Comparison of ENCODE assay signal across 2 cellular contexts in genomic region chr1:206987873-206988272, GRCh38.
TF ChIP-seq lines count a peak whose summit lies in the region.

No MANE protein-coding gene starts in this region.

TF ChIP-seq in IMR-90, 13 proteins besides CTCF, POLR2A, EP300 and RAD21:
- TF ChIP-seq BHLHE40 (IDR thresholded peaks at IDR 0.05; ENCODE audit: low read depth, low read length) = no peak
- no peak for TF ChIP-seq ELK1 (IDR thresholded peaks at IDR 0.05; ENCODE audit: borderline replicate concordance, low read depth, low read length)
- TF ChIP-seq RCOR1 (IDR thresholded peaks at IDR 0.05; ENCODE audit: insufficient replicate concordance, low read length) = no peak
- no peak for TF ChIP-seq NFE2L2 (IDR thresholded peaks at IDR 0.05; ENCODE audit: low read depth, low read length)
- TF ChIP-seq CHD1 (IDR thresholded peaks at IDR 0.05; ENCODE audit: low read depth, low read length) = no peak
- no peak for TF ChIP-seq USF2 (IDR thresholded peaks at IDR 0.05; ENCODE audit: low read depth, low read length)
- no peak for TF ChIP-seq MAZ (IDR thresholded peaks at IDR 0.05; ENCODE audit: borderline replicate concordance, low read depth, low read length)
- TF ChIP-seq FOS (IDR thresholded peaks at IDR 0.05; ENCODE audit: low read depth, low read length) = no peak
TF ChIP-seq in IMR-90: peak in this region for 0.

TF ChIP-seq in K562, 482 proteins besides CTCF, POLR2A, EP300 and RAD21:
- TF ChIP-seq ILF3 (IDR thresholded peaks at IDR 0.05; ENCODE audit: borderline replicate concordance) = no peak
- no peak for TF ChIP-seq CHD4 (IDR thresholded peaks at IDR 0.05; ENCODE audit: insufficient read depth, insufficient replicate concordance, low read depth, low read length, poor library complexity, severe bottlenecking)
